In genomic region chr7:84162584-84162983, GRCh38 we compare ENCODE assay signal across 15 cellular contexts. TPM values are rescaled to one million over a fixed set of nuclear protein-coding genes. Genes with fewer than 3 reads are reported as not detected.
DNase-seq lines count a peak whose midpoint lies in the region; FAIRE-seq and TF ChIP-seq lines count a peak whose summit lies in the region.
"Had no signal": no experiment of that assay in that cellular context is flagged by ENCODE, and none has a peak within 500 bp of the region (broad histone marks: within the 10 kb centered on the region; RNA-seq: fewer than 3 reads in every experiment).

No MANE protein-coding gene starts in this region.

- H3K79me2 ChIP-seq in PC-9 (ENCODE audit: low read depth) = no peaks in the 10 kb centered on the region
- H3K79me2 ChIP-seq in endothelial cell of umbilical vein (ENCODE audit: control insufficient read depth, insufficient read depth, low read length) = no peaks in the 10 kb centered on the region

- H3K27me3 ChIP-seq in PC-9 (ENCODE audit: insufficient read depth, low read depth) (no peaks in the 10 kb centered on the region), endothelial cell of umbilical vein (ENCODE audit: control insufficient read depth in 2 of 2, insufficient read depth in 2 of 2, low read length in 2 of 2) (no peaks in the 10 kb centered on the region), rectal smooth muscle tissue (ENCODE audit: control insufficient read depth, insufficient read depth, low read length) (no peaks in the 10 kb centered on the region)

- no peak overlapping the region for H3K4me3 ChIP-seq in PC-9
- no peak overlapping the region for H3K4me3 ChIP-seq in endothelial cell of umbilical vein (replicated peaks in 1 of 3; ENCODE audit: insufficient read depth in 1 of 3, low read depth in 1 of 3, low read length in 3 of 3)
- no peak overlapping the region for H3K4me3 ChIP-seq in rectal smooth muscle tissue (ENCODE audit: low read length)

- H3K9me1 ChIP-seq in endothelial cell of umbilical vein (replicated peaks; ENCODE audit: control insufficient read depth, extremely low read depth, insufficient read depth, low read length) = no peaks in the 10 kb centered on the region

- no peak overlapping the region for H3K4me2 ChIP-seq in PC-9
- no peak overlapping the region for H3K4me2 ChIP-seq in endothelial cell of umbilical vein (ENCODE audit: insufficient read depth, low read length)

- TF ChIP-seq CTCF in PC-9 (conservative IDR thresholded peaks at IDR 0.05) (no peak), endothelial cell of umbilical vein (IDR thresholded peaks at IDR 0.05; ENCODE audit: extremely low read depth in 1 of 2, insufficient read depth in 1 of 2, low read depth in 1 of 2, low read length in 2 of 2) (no peak)

- H3K27ac ChIP-seq in PC-9 = no peak overlapping the region
- H3K27ac ChIP-seq in endothelial cell of umbilical vein (ENCODE audit: insufficient read depth, low read depth, low read length) = no peak overlapping the region
- H3K27ac ChIP-seq in rectal smooth muscle tissue (ENCODE audit: low read depth, low read length) = peak overlapping the region; percentile 1

- no peak for FAIRE-seq in endothelial cell of umbilical vein (lab: Jason Lieb, UNC)

- no peaks in the 10 kb centered on the region for H3K4me1 ChIP-seq in PC-9 (replicated peaks; ENCODE audit: insufficient read depth)
- no peaks in the 10 kb centered on the region for H3K4me1 ChIP-seq in endothelial cell of umbilical vein (ENCODE audit: control insufficient read depth, extremely low read depth, insufficient read depth, low read length)
- peaks cover 11% of the 10 kb centered on the region for H3K4me1 ChIP-seq in rectal smooth muscle tissue (ENCODE audit: control insufficient read depth, insufficient read depth, low read length)

- H2AFZ ChIP-seq in PC-9 (peak overlapping the region; percentile 72; the same call in 1 of the 2 replicates), endothelial cell of umbilical vein (ENCODE audit: low read depth, low read length) (peak overlapping the region; percentile 30)

- H4K20me1 ChIP-seq in PC-9 (ENCODE audit: insufficient read depth) (no peaks in the 10 kb centered on the region), endothelial cell of umbilical vein (replicated peaks; ENCODE audit: control insufficient read depth, extremely low read depth, insufficient read depth, low read length) (no peaks in the 10 kb centered on the region)

- H3K9ac ChIP-seq in endothelial cell of umbilical vein (replicated peaks; ENCODE audit: extremely low read depth, insufficient read depth, low read length) = no peak overlapping the region
- no peak overlapping the region for H3K9ac ChIP-seq in rectal smooth muscle tissue (ENCODE audit: low read length)

- in situ Hi-C loops in G401 (cut with HindIII; ENCODE audit: low sequenced_read_pairs) = no loop called here

- intact Hi-C loops in PC-9 (cut with micrococcal nuclease; ENCODE audit: unreplicated experiment) (no loop called here), endothelial cell of umbilical vein (cut with micrococcal nuclease) (no loop called here), posterior cingulate gyrus (cut with DNase I) (no loop called here)

- CTCF ChIA-PET in PC-9 (lab: Charles Lee) = no interaction called here
- CTCF ChIA-PET in endothelial cell of umbilical vein (lab: Charles Lee) = interaction anchor here (0.9 to 2.5 kb wide), 7 partner anchors 8 to 879 kb away, joined by 3 to 7 read pairs (median 3); no protein-coding TSS in a partner anchor

- DNase-seq in HT-29 (ENCODE audit: low spot score) (peak; percentile 33), PC-9 (no peak), endothelial cell of umbilical vein (ENCODE audit: low read depth, low spot score) (no peak), G401 (ENCODE audit: low spot score) (no peak), T-helper 2 cell (no peak), hypothalamus (lab: John Stamatoyannopoulos, UW) (no peak), posterior cingulate gyrus (no peak)
- DNase-seq: CD8-positive, alpha-beta T cell; H7; NCI-H1436 treated with DMSO at 0.1 percent for 48 hours; NCI-H2081; NCI-H2227 treated with DMSO at 0.1 percent for 48 hours; NK-92 treated with Interleukin-12 subunit alpha and Interleukin-12 subunit beta, amount 100 ng/mL, for 24 hours; Right ventricle myocardium superior had no signal

- H3K9me2 ChIP-seq in PC-9 (ENCODE audit: insufficient read depth) = no peaks in the 10 kb centered on the region

- H3K36me3 ChIP-seq in PC-9 (ENCODE audit: low read depth) = no peaks in the 10 kb centered on the region
- no peaks in the 10 kb centered on the region for H3K36me3 ChIP-seq in endothelial cell of umbilical vein (ENCODE audit: control insufficient read depth in 2 of 2, extremely low read depth in 1 of 2, insufficient read depth in 2 of 2, low read length in 2 of 2)
- no peaks in the 10 kb centered on the region for H3K36me3 ChIP-seq in rectal smooth muscle tissue (ENCODE audit: control insufficient read depth, insufficient read depth, low read length)

- dilution Hi-C loops in endothelial cell of umbilical vein (cut with MboI; ENCODE audit: extremely low pct_ligation_motif_present, low sequenced_read_pairs) = no loop called here

- POLR2A ChIA-PET in PC-9 (lab: Charles Lee; ENCODE audit: unreplicated experiment) = interaction anchor here (0.5 to 0.7 kb wide), 2 partner anchors 17 to 402 kb away, joined by 3 read pairs; no protein-coding TSS in a partner anchor
- POLR2A ChIA-PET in endothelial cell of umbilical vein (lab: Charles Lee) = interaction anchor here (0.7 kb wide), 1 partner anchor 966 kb away, joined by 3 read pairs; no protein-coding TSS in a partner anchor

- BruUV-seq in PC-9 (replicated peaks; lab: Mats Ljungman, UMichigan) (no TSS peak), endothelial cell of umbilical vein (replicated peaks; lab: Mats Ljungman, UMichigan) (no TSS peak)

- H3K9me3 ChIP-seq in PC-9 (ENCODE audit: insufficient read depth, low read depth) = no peaks in the 10 kb centered on the region
- H3K9me3 ChIP-seq in endothelial cell of umbilical vein (replicated peaks; ENCODE audit: control insufficient read depth, insufficient read depth, low read length) = no peaks in the 10 kb centered on the region

- TF ChIP-seq POLR2A in endothelial cell of umbilical vein (IDR thresholded peaks at IDR 0.05; ENCODE audit: low read depth, low read length) = no peak

- no peaks in the 10 kb centered on the region for H3F3A ChIP-seq in PC-9 (ENCODE audit: insufficient read depth, low read depth)

TF ChIP-seq in endothelial cell of umbilical vein, 7 proteins besides CTCF, POLR2A, EP300 and RAD21:
- TF ChIP-seq MAX (IDR thresholded peaks at IDR 0.05; ENCODE audit: insufficient read depth, insufficient read length) (no peak), JUN (IDR thresholded peaks at IDR 0.05; ENCODE audit: borderline replicate concordance, insufficient read depth, insufficient read length, low read depth) (no peak), EZH2 (IDR thresholded peaks at IDR 0.05; ENCODE audit: borderline replicate concordance, low read depth, low read length, severe bottlenecking) (no peak), POLR2AphosphoS5 (IDR thresholded peaks at IDR 0.05; ENCODE audit: insufficient read depth, low read depth, low read length) (no peak), FOS (IDR thresholded peaks at IDR 0.05; ENCODE audit: borderline replicate concordance, insufficient read depth, low read length) (no peak), MYC (IDR thresholded peaks at IDR 0.05; ENCODE audit: low read depth, low read length) (no peak), GATA2 (IDR thresholded peaks at IDR 0.05; ENCODE audit: insufficient read depth, insufficient read length, low read depth, low read length) (no peak)

RNA-seq across cellular contexts. Expression of gene SEMA3A, which starts 32.0 kb away (rescaled TPM):
- 7.2 and 9.4 TPM in 2 replicates for total RNA-seq in HT-29 (2014; rRNA removed; shearing (Covaris generic))
- total RNA-seq in PC-9 (2021) (6.1 and 6.3 TPM in 2 replicates), endothelial cell of umbilical vein (1.2 and 1.7 TPM in 2 replicates)
- 0.49 and 0.68 TPM in 2 replicates for polyA plus RNA-seq in endothelial cell of umbilical vein
- 0.68 and 0.73 TPM in 2 replicates for polyA plus RNA-seq in endothelial cell of umbilical vein (2011; cell fraction: cytosol; rRNA removed)
- polyA plus RNA-seq in endothelial cell of umbilical vein (2011; cell fraction: nucleus; rRNA removed) = 1.3 and 1.6 TPM in 2 replicates
- 0.45 and 0.76 TPM in 2 replicates for polyA plus RNA-seq in endothelial cell of umbilical vein (2012)
- 1.5 and 1.6 TPM in 2 replicates for polyA minus RNA-seq in endothelial cell of umbilical vein
- polyA minus RNA-seq in endothelial cell of umbilical vein (2011; cell fraction: cytosol; rRNA and poly(A)+ RNA removed) = not detected
- 3.3 and 4.3 TPM in 2 replicates for polyA minus RNA-seq in endothelial cell of umbilical vein (2011; cell fraction: nucleus; rRNA and poly(A)+ RNA removed)
- total RNA-seq in G401 (2014; rRNA removed; shearing (Covaris generic)) = 0.34 TPM in 1 of 2 replicates, not detected in the other
